Comparison of ENCODE assay signal across 8 cellular contexts in the genomic region with DNA sequence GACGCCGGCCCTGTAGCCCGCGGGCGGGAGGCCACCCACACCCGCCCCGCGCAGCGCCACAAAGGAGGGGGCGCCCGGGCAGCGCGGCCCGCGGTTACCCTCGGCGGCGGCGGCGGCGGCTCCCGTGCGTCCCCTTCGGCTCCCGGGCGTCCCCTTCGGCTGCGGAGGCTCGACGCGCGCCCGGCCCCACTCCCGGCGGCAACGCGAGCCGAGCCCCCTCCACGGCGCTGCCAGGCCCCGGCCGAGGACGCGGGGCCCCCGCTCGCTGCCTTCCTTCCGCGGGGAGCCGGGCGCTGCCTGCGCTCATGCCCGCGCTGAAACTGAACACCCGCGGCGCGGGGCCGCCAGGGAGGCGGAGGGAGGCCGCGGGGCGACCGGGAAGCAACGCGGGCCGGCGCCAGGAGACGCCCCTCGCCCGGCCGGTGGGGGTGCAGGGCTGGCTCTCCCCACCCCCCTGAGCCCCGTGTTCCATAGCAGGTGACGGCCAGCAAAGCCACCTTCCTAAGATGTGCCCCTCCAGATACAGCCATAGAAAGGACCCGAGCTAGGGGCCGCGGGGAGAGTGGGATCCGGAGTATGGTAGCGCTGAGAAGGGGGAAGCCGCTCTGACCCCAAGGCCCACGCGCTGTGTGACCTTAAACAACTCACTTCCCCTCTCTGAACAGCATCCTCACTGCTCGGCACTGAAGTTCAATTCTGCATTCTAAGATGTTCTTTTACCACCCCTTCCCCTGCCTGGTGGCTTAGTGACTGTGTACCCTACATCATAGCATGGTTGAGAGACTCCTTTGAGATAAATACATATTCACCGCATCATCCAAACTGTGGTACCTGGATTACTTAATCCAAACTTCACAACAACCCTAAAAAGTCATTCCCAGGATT. TPM values are rescaled to one million over a fixed set of nuclear protein-coding genes. Genes with fewer than 3 reads are reported as not detected.
A peak's percentile ranks its signal among the peaks of the same experiment; 100 is the strongest.
DNase-seq lines count a peak whose midpoint lies in the region; FAIRE-seq and TF ChIP-seq lines count a peak whose summit lies in the region.

No MANE protein-coding gene starts in this region.

- H3K18ac ChIP-seq in H9 (ENCODE audit: insufficient read length, low read depth, low read length) = no peak overlapping the region

- H3K23ac ChIP-seq in H9 (ENCODE audit: insufficient read length, low read depth, low read length) = no peak overlapping the region

- H3K27me3 ChIP-seq in H9 (ENCODE audit: insufficient read depth, low read length) = no peaks in the 10 kb centered on the region
- no peaks in the 10 kb centered on the region for H3K27me3 ChIP-seq in hepatocyte

- peak overlapping the region; percentile 70 for H3K4me3 ChIP-seq in hepatocyte
- H3K4me3 ChIP-seq in skin epidermis = peak overlapping the region; percentile 34 to 64 (median 49)

- FAIRE-seq in GM12891 (lab: Jason Lieb, UNC) = no peak

- H2BK20ac ChIP-seq in H9 (ENCODE audit: low read depth, low read length, poor library complexity, severe bottlenecking) = no peak overlapping the region

- H3K9me3 Mint-ChIP-seq in H9 = no peaks in the 10 kb centered on the region; a peak in 2 of 5 replicates
- no peaks in the 10 kb centered on the region for H3K9me3 Mint-ChIP-seq in activated naive CD8-positive, alpha-beta T cell (ENCODE audit: low read depth)

- H3K14ac ChIP-seq in H9 (ENCODE audit: insufficient read depth, low read length) = no peak overlapping the region

- no peak overlapping the region for H3T11ph ChIP-seq in H9 (ENCODE audit: low read length)

- H3K79me1 ChIP-seq in H9 (ENCODE audit: insufficient read depth, low read depth, low read length, poor library complexity, severe bottlenecking) = no peaks in the 10 kb centered on the region

- no peak overlapping the region for H4K5ac ChIP-seq in H9 (ENCODE audit: insufficient read length, low read depth, low read length)

- no peak overlapping the region for H2AFZ ChIP-seq in H9 (ENCODE audit: low read length)
- H2AFZ ChIP-seq in hepatocyte = peak overlapping the region; percentile 41

- H3K79me2 ChIP-seq in H9 (ENCODE audit: insufficient read depth, low read length) (no peaks in the 10 kb centered on the region; the same call in 1 of the 2 replicates), hepatocyte (no peaks in the 10 kb centered on the region)

- peaks cover 38 to 55% of the 10 kb centered on the region in 2 experiments for H3K4me1 Mint-ChIP-seq in H9
- H3K4me1 Mint-ChIP-seq in activated naive CD8-positive, alpha-beta T cell (ENCODE audit: low read depth) = peaks cover 45% of the 10 kb centered on the region

- no peak overlapping the region for H2AK5ac ChIP-seq in H9 (ENCODE audit: insufficient read length, low read length)

- H4K20me1 ChIP-seq in H9 (ENCODE audit: control insufficient read depth, insufficient read depth, insufficient read length) (no peaks in the 10 kb centered on the region), hepatocyte (ENCODE audit: insufficient read depth, poor library complexity, severe bottlenecking) (no peaks in the 10 kb centered on the region)

- no peak for TF ChIP-seq POLR2A in GM12891 (IDR thresholded peaks at IDR 0.05; ENCODE audit: low read depth, low read length)

- peaks cover 23% of the 10 kb centered on the region for H3K27me3 Mint-ChIP-seq in H9 (ENCODE audit: low read depth)
- H3K27me3 Mint-ChIP-seq in activated naive CD8-positive, alpha-beta T cell = no peaks in the 10 kb centered on the region

- no peak overlapping the region for H4K8ac ChIP-seq in H9 (replicated peaks; ENCODE audit: insufficient read length, low read depth, low read length)

- H2BK12ac ChIP-seq in H9 (ENCODE audit: insufficient read length, low read depth, low read length) = no peak overlapping the region

- TF ChIP-seq CTCF in H9 (conservative IDR thresholded peaks at IDR 0.05) (no peak), hepatocyte (IDR thresholded peaks at IDR 0.05; ENCODE audit: poor library complexity) (no peak)

- H3K23me2 ChIP-seq in H9 (ENCODE audit: insufficient read length, low read depth, low read length, poor library complexity, severe bottlenecking) = peaks cover 19% of the 10 kb centered on the region

- no peak overlapping the region for H2BK5ac ChIP-seq in H9 (ENCODE audit: insufficient read length, low read length)

- no peak overlapping the region; a peak in 1 of 7 replicates for H3K27ac Mint-ChIP-seq in H9
- peak overlapping the region; percentile 89 for H3K27ac Mint-ChIP-seq in activated naive CD8-positive, alpha-beta T cell

- peak overlapping the region; percentile 60 to 80 for H3K4me3 Mint-ChIP-seq in H9
- H3K4me3 Mint-ChIP-seq in activated naive CD8-positive, alpha-beta T cell = peak overlapping the region; percentile 88

- H3K36me3 Mint-ChIP-seq in H9 (ENCODE audit: insufficient read depth in 1 of 3, low read depth in 3 of 3) = peaks cover 21 to 52% (median 39%) of the 10 kb centered on the region in 3 experiments
- no peaks in the 10 kb centered on the region for H3K36me3 Mint-ChIP-seq in activated naive CD8-positive, alpha-beta T cell

- no peaks in the 10 kb centered on the region for H3K9me3 ChIP-seq in H9 (ENCODE audit: control insufficient read depth, low read depth, low read length)
- H3K9me3 ChIP-seq in hepatocyte (ENCODE audit: low read depth) = no peaks in the 10 kb centered on the region

- no peak overlapping the region for H3K56ac ChIP-seq in H9 (ENCODE audit: insufficient read length, low read depth, low read length)

- WGBS in H9 (ENCODE audit: extremely low coverage, insufficient read length, low lambda C conversion rate) = no CpG with 5 or more reads among the region's 83 CpGs
- 8% methylated on average over 43 of the region's 83 CpGs for WGBS in hepatocyte (ENCODE audit: low lambda C conversion rate, missing lambda C conversion rate)

- H3K4me2 ChIP-seq in H9 (ENCODE audit: insufficient read depth, insufficient read length, low read length) (peak overlapping the region; percentile 63), hepatocyte (peak overlapping the region; percentile 100)

- H2BK15ac ChIP-seq in H9 (ENCODE audit: low read depth, low read length) = no peak overlapping the region

- H3K9ac ChIP-seq in H9 (ENCODE audit: extremely low read depth, insufficient read length, low read length) = no peak overlapping the region

- H4K91ac ChIP-seq in H9 (ENCODE audit: insufficient read length, low read depth, low read length) = no peak overlapping the region

- H3K36me3 ChIP-seq in hepatocyte (replicated peaks; ENCODE audit: insufficient read depth, low read depth) = no peaks in the 10 kb centered on the region

- no peak overlapping the region for H2BK120ac ChIP-seq in H9 (ENCODE audit: low read depth, low read length, poor library complexity, severe bottlenecking)

- H3K4me1 ChIP-seq in H9 (ENCODE audit: insufficient read depth, low read length) = peaks cover 5% of the 10 kb centered on the region; the same call in 1 of the 2 replicates
- peaks cover 39% of the 10 kb centered on the region for H3K4me1 ChIP-seq in hepatocyte (ENCODE audit: insufficient read depth)

- DNase-seq in GM12891 (ENCODE audit: insufficient read length, low spot score) (no peak), H9 (no peak), NCI-H1048 (lab: John Stamatoyannopoulos, UW) (peak; percentile 22), hepatocyte (ENCODE audit: low spot score) (peak; percentile 50), kidney tubule cell (ENCODE audit: low spot score) (no peak)
- no peak for DNase-seq in NK-92 treated with Interleukin-12 subunit alpha and Interleukin-12 subunit beta, amount 100 ng/mL, for 24 hours (lab: John Stamatoyannopoulos, UW)

- H3K27ac ChIP-seq in H9 (ENCODE audit: insufficient read length, low read depth, low read length) = no peak overlapping the region
- H3K27ac ChIP-seq in hepatocyte = peak overlapping the region; percentile 98
- peak overlapping the region; percentile 35 to 92 (median 78) for H3K27ac ChIP-seq in skin epidermis

- no peak overlapping the region for H3K4ac ChIP-seq in H9 (ENCODE audit: low read depth, low read length)

- H3K9me2 ChIP-seq in hepatocyte (replicated peaks; ENCODE audit: insufficient read depth) = no peaks in the 10 kb centered on the region

TF ChIP-seq in GM12891, 5 proteins besides CTCF, POLR2A, EP300 and RAD21:
- TF ChIP-seq PAX5 (IDR thresholded peaks at IDR 0.05; ENCODE audit: insufficient read depth, low read length, severe bottlenecking) (no peak), POLR2AphosphoS5 (IDR thresholded peaks at IDR 0.05; ENCODE audit: low read depth, low read length) (no peak), SPI1 (IDR thresholded peaks at IDR 0.05; ENCODE audit: low read depth, low read length) (peak; percentile 87)

RNA-seq across cellular contexts. Expression of a gene that starts 42.8 kb away (rescaled TPM):
- polyA plus RNA-seq in GM12891 (2012; ENCODE audit: low read depth, missing spikeins) = 68.9 TPM
- total RNA-seq in H9 (2021) (137 and 143 TPM in 2 replicates), hepatocyte (18.8 and 22.7 TPM in 2 replicates)
- 13.6 and 18.9 TPM in 2 replicates for polyA plus RNA-seq in hepatocyte

Comparison
In these comparisons a context has a peak if more than half of its experiments do, and no peak if none do; other contexts are left out.
1. DNase-seq: peak in NCI-H1048 (single experiment) and hepatocyte (single experiment); none in GM12891 (single experiment), H9 (single experiment), kidney tubule cell (single experiment) and NK-92 treated with Interleukin-12 subunit alpha and Interleukin-12 subunit beta, amount 100 ng/mL, for 24 hours (single experiment).